18 cellular contexts compared by ENCODE assay signal in the genomic region with DNA sequence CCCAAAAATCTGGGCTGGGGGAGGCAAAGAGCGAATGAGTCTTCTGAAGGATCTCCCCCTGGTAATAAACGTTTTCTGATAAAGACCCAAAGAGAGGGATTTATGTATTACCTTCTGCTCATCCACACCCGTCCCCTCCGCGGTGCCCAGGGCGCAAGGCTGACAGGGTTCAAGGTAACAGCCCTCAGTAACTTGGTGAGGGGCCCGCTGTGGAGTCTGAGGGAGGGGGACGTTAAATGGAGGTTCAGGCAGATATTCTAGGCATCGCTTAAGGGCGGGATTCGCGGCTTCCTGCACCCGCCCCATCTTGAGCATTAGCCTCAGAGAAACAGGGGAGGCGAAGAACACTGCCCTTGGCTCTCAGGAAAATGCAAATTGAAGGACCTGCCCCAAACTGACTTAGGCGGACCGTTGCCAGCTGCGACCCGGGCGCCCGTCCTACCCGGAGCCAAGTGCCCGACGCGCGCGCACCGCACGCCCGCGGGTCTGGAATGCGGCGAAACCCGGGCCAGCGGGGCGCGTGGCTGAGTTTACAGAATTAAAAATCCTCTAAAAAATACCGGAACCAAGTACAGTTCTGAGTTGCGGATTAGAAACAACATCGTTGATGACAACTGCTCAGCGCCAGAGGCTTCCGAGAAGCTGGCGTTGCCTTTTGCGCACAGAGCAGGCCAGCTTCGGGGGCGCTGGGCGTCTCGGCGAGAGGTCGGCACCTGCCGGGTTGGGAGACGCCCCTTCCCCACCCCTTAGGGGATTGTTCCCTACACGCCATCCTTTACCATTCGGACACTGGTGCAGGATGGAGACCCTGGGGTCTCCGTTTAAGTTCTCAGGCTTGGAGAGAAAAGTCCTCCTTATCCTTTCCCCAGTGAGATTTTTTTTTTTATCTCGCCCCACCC. TPM values are rescaled to one million over a fixed set of nuclear protein-coding genes. Genes with fewer than 3 reads are reported as not detected.
A peak's percentile ranks its signal among the peaks of the same experiment; 100 is the strongest.
DNase-seq lines count a peak whose midpoint lies in the region; ATAC-seq and TF ChIP-seq lines count a peak whose summit lies in the region.
"Had no signal": no experiment of that assay in that cellular context is flagged by ENCODE, and none has a peak within 500 bp of the region (broad histone marks: within the 10 kb centered on the region; RNA-seq: fewer than 3 reads in every experiment).

No MANE protein-coding gene starts in this region.

- peak overlapping the region; percentile 74 for H3K4me3 Mint-ChIP-seq in glutamatergic neuron (ENCODE audit: unreplicated experiment)

- H3K9ac ChIP-seq in NT2/D1 (ENCODE audit: insufficient read length, low read depth), result peak overlapping the region; percentile 70
- H3K9ac ChIP-seq: BLaER1 had no signal

- H3K27me3 ChIP-seq in NT2/D1 (ENCODE audit: insufficient read depth, insufficient read length) (peaks cover 97% of the 10 kb centered on the region), psoas muscle (ENCODE audit: insufficient read depth in 3 of 3, low read length in 2 of 3) (peaks cover 3 to 92% (median 45%) of the 10 kb centered on the region in 3 donors)

- H3K4me1 ChIP-seq in NT2/D1 (ENCODE audit: insufficient read depth, insufficient read length), result peaks cover 4% of the 10 kb centered on the region
- peaks cover 36% of the 10 kb centered on the region for H3K4me1 ChIP-seq in psoas muscle
- H3K4me1 ChIP-seq: BLaER1 had no signal

- H3K36me3 ChIP-seq in NT2/D1 (ENCODE audit: insufficient read depth, insufficient read length, low read length) (no peaks in the 10 kb centered on the region), psoas muscle (ENCODE audit: insufficient read depth in 1 of 2, low read depth in 1 of 2) (no peaks in the 10 kb centered on the region)
- H3K36me3 ChIP-seq: BLaER1, esophagus muscularis mucosa, upper lobe of left lung had no signal

- peaks cover 11% of the 10 kb centered on the region for H3K4me1 Mint-ChIP-seq in glutamatergic neuron (ENCODE audit: low read depth, unreplicated experiment)

- no peak overlapping the region for H3K27ac Mint-ChIP-seq in glutamatergic neuron (ENCODE audit: unreplicated experiment)

- H3K27ac ChIP-seq in psoas muscle, result no peak overlapping the region
- H3K27ac ChIP-seq: BLaER1, esophagus muscularis mucosa, upper lobe of left lung had no signal

- no peaks in the 10 kb centered on the region for H3K9me3 ChIP-seq in NT2/D1 (ENCODE audit: insufficient read depth, low read length)
- no peaks in the 10 kb centered on the region for H3K9me3 ChIP-seq in psoas muscle
- H3K9me3 ChIP-seq: esophagus muscularis mucosa, upper lobe of left lung had no signal

- H3K36me3 Mint-ChIP-seq in glutamatergic neuron (ENCODE audit: unreplicated experiment), result no peaks in the 10 kb centered on the region

- no peak for ATAC-seq in psoas muscle

- H3K27me3 Mint-ChIP-seq in glutamatergic neuron (ENCODE audit: unreplicated experiment), result peaks cover 37% of the 10 kb centered on the region

- intact Hi-C loops in psoas muscle (cut with DNase I), result no loop called here

- H3K4me3 ChIP-seq in NT2/D1 (ENCODE audit: insufficient read length, low read depth) (peak overlapping the region; percentile 50), psoas muscle (peak overlapping the region; percentile 51)
- H3K4me3 ChIP-seq: BLaER1 had no signal

- WGBS in psoas muscle, 3 donors, result 1 to 2% (median 1%) methylated on average over 55 of the region's 55 CpGs

- no peak for TF ChIP-seq CTCF in glutamatergic neuron (IDR thresholded peaks at IDR 0.05; ENCODE audit: partially characterized antibody, unreplicated experiment)
- no peak for TF ChIP-seq CTCF in psoas muscle (IDR thresholded peaks at IDR 0.05)

- H3K9me3 Mint-ChIP-seq in glutamatergic neuron (ENCODE audit: unreplicated experiment), result peaks cover 18% of the 10 kb centered on the region

- peak; percentile 10 for DNase-seq in DMS53 (lab: John Stamatoyannopoulos, UW)
- no peak for DNase-seq in DMS53 treated with DMSO at 0.1 percent for 48 hours (lab: John Stamatoyannopoulos, UW; ENCODE audit: unreplicated experiment)
- DNase-seq in NT2/D1 (ENCODE audit: low read depth, low spot score), result no peak
- DNase-seq in glutamatergic neuron, result no peak
- no peak for DNase-seq in psoas muscle
- DNase-seq in NCI-H1048 (lab: John Stamatoyannopoulos, UW), result no peak
- DNase-seq in NCI-H1436 treated with DMSO at 0.1 percent for 48 hours (lab: John Stamatoyannopoulos, UW), result no peak
- DNase-seq in SIG-M5 (lab: John Stamatoyannopoulos, UW), result no peak
- DNase-seq: DMS153, NCI-H2029 treated with DMSO at 0.1 percent for 48 hours, NCI-H82 had no signal

RNA-seq across cellular contexts. Expression of gene HELT, which starts 2.8 kb away (rescaled TPM):
- not detected for total RNA-seq in glutamatergic neuron (ENCODE audit: unreplicated experiment)
- total RNA-seq in psoas muscle, result under 1 TPM in 1 of 4 donors, not detected in 3; 0.36 TPM
- not detected for polyA plus RNA-seq in psoas muscle
- total RNA-seq: esophagus muscularis mucosa, HepG2, kidney epithelial cell, mononuclear cell, osteoblast had no signal
- polyA plus RNA-seq: HepG2 had no signal
